Comparison of ENCODE assay signal across 8 cellular contexts in the genomic region with DNA sequence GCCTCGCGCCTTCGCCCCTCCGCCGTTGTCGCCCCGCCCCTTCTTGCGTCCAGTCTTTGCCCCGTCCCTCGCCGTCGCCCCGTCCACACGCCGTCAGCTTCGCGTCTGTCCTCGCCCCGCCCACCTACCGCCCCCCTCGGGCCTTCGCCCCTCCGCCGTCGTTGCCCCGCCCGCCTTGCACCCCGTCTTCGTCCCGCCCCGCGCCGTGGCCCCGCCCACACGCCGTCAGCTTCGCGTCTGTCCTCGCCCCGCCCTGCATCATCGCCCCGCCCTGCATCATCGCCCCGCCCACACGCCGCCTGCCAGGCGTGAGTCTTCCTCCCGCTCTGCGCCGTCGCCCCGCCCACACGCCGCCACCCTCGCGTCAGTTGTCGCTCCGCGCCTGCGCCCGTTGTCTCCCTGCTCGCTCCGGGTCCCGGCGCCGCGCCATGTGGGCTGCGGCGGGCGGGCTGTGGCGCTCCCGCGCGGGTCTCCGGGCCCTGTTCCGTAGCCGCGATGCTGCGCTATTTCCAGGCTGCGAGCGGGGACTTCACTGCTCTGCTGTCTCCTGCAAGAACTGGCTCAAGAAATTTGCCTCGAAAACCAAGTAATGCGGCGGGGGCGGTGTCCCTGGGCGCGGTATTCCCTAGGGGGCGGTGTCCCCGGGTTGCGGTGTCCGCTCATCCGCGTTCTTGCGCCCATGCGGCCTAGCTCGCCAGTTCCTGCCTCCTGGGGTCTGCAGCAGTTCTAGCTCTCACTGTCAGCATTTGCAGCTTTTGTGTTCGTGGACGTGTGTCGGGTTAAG. TPM values are rescaled to one million over a fixed set of nuclear protein-coding genes. Genes with fewer than 3 reads are reported as not detected.
DNase-seq lines count a peak whose midpoint lies in the region; ATAC-seq, FAIRE-seq and TF ChIP-seq lines count a peak whose summit lies in the region.

Gene RBFA, plus strand, starts transcription at position 367 of the 784 bp plus-strand sequence. Its CDS starts 62 bp downstream, at position 429.

- peak within 1 kb of the TSS; percentile 74 for H3K27ac ChIP-seq in colonic mucosa

- ATAC-seq in HG03457 (IDR thresholded peaks at IDR 0.05; ENCODE audit: unreplicated experiment): peak; percentile 58
- ATAC-seq in left colon: peak; percentile 88

- H3K9me3 ChIP-seq in BE2C: no peaks in the 10 kb centered on the region
- H3K9me3 ChIP-seq in colonic mucosa: no peaks in the 10 kb centered on the region

- peak; percentile 99 for FAIRE-seq in GM19239 (lab: Jason Lieb, UNC)

- H3K4me1 ChIP-seq in BE2C: no peaks in the 10 kb centered on the region
- peaks cover 4% of the 10 kb centered on the region for H3K4me1 ChIP-seq in colonic mucosa

- H3K9ac ChIP-seq in colonic mucosa (ENCODE audit: low read depth in 2 of 2, low read length in 2 of 2): peak within 1 kb of the TSS; percentile 74 to 81

- H3K27me3 ChIP-seq in BE2C (no peaks in the 10 kb centered on the region), colonic mucosa (no peaks in the 10 kb centered on the region)

- peak; percentile 98 for DNase-seq in BE2C
- DNase-seq in GM19239 (ENCODE audit: insufficient read length, low spot score): peak; percentile 93
- DNase-seq in NCI-H524 (lab: John Stamatoyannopoulos, UW): peak; percentile 93 to 98
- DNase-seq in activated CD4-positive, alpha-beta T cell treated with anti-CD3 and anti-CD28 coated beads for 4 hours: peak; percentile 100
- DNase-seq in colonic mucosa: peak; percentile 100
- peak; percentile 100 for DNase-seq in left colon
- peak; percentile 99 for DNase-seq in stimulated activated CD4-positive, alpha-beta T cell treated with anti-CD3 and anti-CD28 coated beads, Interleukin-1b, Interleukin-23, amount 100 ng/mL, for 48 hours

- H3K4me3 ChIP-seq in BE2C (ENCODE audit: low read depth, low read length) (peak within 1 kb of the TSS; percentile 71), colonic mucosa (peak within 1 kb of the TSS; percentile 80)

- intact Hi-C loops in colonic mucosa (cut with DNase I) (loop anchor here (5.0 to 10.0 kb wide), 3 partner anchors 52 to 121 kb away; no protein-coding TSS in a partner anchor), left colon (cut with DNase I, micrococcal nuclease) (no loop called here)

- no peaks in the 10 kb centered on the region for H3K36me3 ChIP-seq in BE2C
- no peaks in the 10 kb centered on the region for H3K36me3 ChIP-seq in colonic mucosa

- TF ChIP-seq CTCF in BE2C (IDR thresholded peaks at IDR 0.05; ENCODE audit: low read depth, low read length) (no peak), colonic mucosa (IDR thresholded peaks at IDR 0.05) (peak; percentile 51)

RNA-seq across cellular contexts. Expression of gene RBFA, which starts in this region (rescaled TPM):
- 13.2 TPM for polyA plus RNA-seq in BE2C (2012; ENCODE audit: insufficient read depth, insufficient read length, low read depth)
- total RNA-seq in colonic mucosa (10 to 100 TPM; 16.3 to 18.4 TPM), left colon (10 to 100 TPM; 14.9 to 16.4 TPM)

Comparison
In these comparisons a context has a peak if more than half of its experiments do, and no peak if none do; other contexts are left out.
1. Peak in every context shown above with its lines: DNase-seq, ATAC-seq, H3K4me3 ChIP-seq and H3K27ac ChIP-seq.